Comparison of ENCODE assay signal across 9 cellular contexts in the genomic region with DNA sequence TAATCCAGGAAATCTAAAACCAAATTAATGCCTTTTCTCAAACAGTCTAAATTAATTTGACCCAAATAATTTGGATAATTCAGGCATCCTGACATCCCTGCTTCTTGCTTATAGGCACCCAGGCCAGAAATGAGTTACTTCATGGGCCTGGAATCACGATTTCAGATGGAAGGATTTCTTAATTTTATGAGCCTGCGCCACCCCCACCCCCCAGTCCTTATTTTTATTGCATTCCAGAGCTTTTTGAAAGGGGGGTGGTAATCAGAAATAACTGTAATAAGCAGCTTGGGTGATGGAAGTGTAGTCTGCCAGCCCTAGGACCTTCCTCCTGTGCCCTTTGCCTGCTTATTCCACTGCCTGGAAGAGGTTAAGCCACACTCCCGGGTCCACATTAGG. TPM values are rescaled to one million over a fixed set of nuclear protein-coding genes. Genes with fewer than 3 reads are reported as not detected.
DNase-seq lines count a peak whose midpoint lies in the region; ATAC-seq and TF ChIP-seq lines count a peak whose summit lies in the region.
"Had no signal": no experiment of that assay in that cellular context is flagged by ENCODE, and none has a peak within 500 bp of the region (broad histone marks: within the 10 kb centered on the region; RNA-seq: fewer than 3 reads in every experiment).

No MANE protein-coding gene starts in this region.

- ATAC-seq in right cardiac atrium (no peak), GM18519 (IDR thresholded peaks at IDR 0.05; ENCODE audit: low FRiP score, unreplicated experiment) (no peak)
- ATAC-seq: activated CD4-positive, CD25-positive, alpha-beta regulatory T cell treated with anti-CD3 and anti-CD28 coated beads, Interleukin-2, amount 50 U/mL, for 24 hours had no signal

- intact Hi-C loops in activated CD4-positive, alpha-beta memory T cell treated with anti-CD3 and anti-CD28 coated beads for 36 hours (cut with micrococcal nuclease) = loop anchor here (2.0 kb wide), 1 partner anchor 21 kb away; a partner anchor contains a TSS
- intact Hi-C loops in right cardiac atrium (cut with DNase I) = no loop called here

- H3K27ac ChIP-seq in right cardiac atrium (ENCODE audit: low read length) (peak overlapping the region; percentile 39), skin epidermis (peak overlapping the region in 20 of 21 experiments; percentile 59 to 98 (median 96))

- POLR2A ChIA-PET in activated CD4-positive, alpha-beta memory T cell treated with anti-CD3 and anti-CD28 coated beads for 36 hours (lab: Charles Lee) = no interaction called here

- in situ Hi-C loops in HAP-1 (cut with MboI; ENCODE audit: low sequenced_read_pairs) (no loop called here), GM13977 (cut with MboI; ENCODE audit: low pct_unique_long_range_greater_than_20kb, low sequenced_read_pairs, unreplicated experiment) (no loop called here)

- H3K36me3 ChIP-seq in HAP-1 (replicated peaks) = peaks cover 49% of the 10 kb centered on the region

- H3K4me3 ChIP-seq in HAP-1 (peak overlapping the region; percentile 93), right cardiac atrium (ENCODE audit: low read length) (peak overlapping the region; percentile 73), skin epidermis (peak overlapping the region; percentile 72 to 100 (median 94))

- peak overlapping the region; percentile 67 for H3K27ac Mint-ChIP-seq in activated CD4-positive, alpha-beta memory T cell treated with anti-CD3 and anti-CD28 coated beads for 36 hours

- H3K27me3 Mint-ChIP-seq in activated CD4-positive, alpha-beta memory T cell treated with anti-CD3 and anti-CD28 coated beads for 36 hours = no peaks in the 10 kb centered on the region

- TF ChIP-seq CTCF in GM13977 (IDR thresholded peaks at IDR 0.05; ENCODE audit: extremely low read depth, insufficient read depth, missing control alignments) = no peak

- H3K4me1 ChIP-seq in HAP-1 (peaks cover 12% of the 10 kb centered on the region), right cardiac atrium (ENCODE audit: control insufficient read depth, insufficient read depth, low read length) (peaks cover 9% of the 10 kb centered on the region)

- 27% methylated on average over 3 of the region's 3 CpGs for WGBS in right cardiac atrium

- H3K27me3 ChIP-seq in HAP-1 (ENCODE audit: low read depth) (no peaks in the 10 kb centered on the region), right cardiac atrium (ENCODE audit: control insufficient read depth, insufficient read depth) (no peaks in the 10 kb centered on the region)

- peaks cover 23% of the 10 kb centered on the region for H3K36me3 Mint-ChIP-seq in activated CD4-positive, alpha-beta memory T cell treated with anti-CD3 and anti-CD28 coated beads for 36 hours

- CTCF ChIA-PET in activated CD4-positive, alpha-beta memory T cell treated with anti-CD3 and anti-CD28 coated beads for 36 hours (lab: Charles Lee) = no interaction called here

- DNase-seq in HAP-1 (ENCODE audit: low spot score in 2 of 2) (no peak), right cardiac atrium (peak in 1 of 3 donors; percentile 27), GM13977 (ENCODE audit: low spot score) (no peak), NCI-H345 (lab: John Stamatoyannopoulos, UW) (no peak), NOMO-1 (lab: John Stamatoyannopoulos, UW; ENCODE audit: unreplicated experiment in 2 of 2) (no peak)
- DNase-seq in activated CD4-positive, alpha-beta memory T cell treated with anti-CD3 and anti-CD28 coated beads for 36 hours = no peak

- H3K4me1 Mint-ChIP-seq in activated CD4-positive, alpha-beta memory T cell treated with anti-CD3 and anti-CD28 coated beads for 36 hours (ENCODE audit: low read depth) = peaks cover 25% of the 10 kb centered on the region

- peak overlapping the region; percentile 98 for H3K4me3 Mint-ChIP-seq in activated CD4-positive, alpha-beta memory T cell treated with anti-CD3 and anti-CD28 coated beads for 36 hours

- no peaks in the 10 kb centered on the region for H3K9me3 ChIP-seq in HAP-1
- no peaks in the 10 kb centered on the region for H3K9me3 ChIP-seq in right cardiac atrium (ENCODE audit: control insufficient read depth, low read length)

- no peaks in the 10 kb centered on the region for H3K9me3 Mint-ChIP-seq in activated CD4-positive, alpha-beta memory T cell treated with anti-CD3 and anti-CD28 coated beads for 36 hours

RNA-seq across cellular contexts. Expression of a gene that starts 1.3 kb away (rescaled TPM):
- 100 to 1,000 TPM; 218 to 221 TPM for total RNA-seq in activated CD4-positive, alpha-beta memory T cell treated with anti-CD3 and anti-CD28 coated beads for 36 hours
- 100 to 1,000 TPM; 271 to 340 (median 329) TPM for total RNA-seq in right cardiac atrium
- 330 TPM for polyA plus RNA-seq in right cardiac atrium

RNA-seq across cellular contexts. Expression of a gene that starts 10.0 kb away (rescaled TPM):
- total RNA-seq in activated CD4-positive, alpha-beta memory T cell treated with anti-CD3 and anti-CD28 coated beads for 36 hours = 10 to 100 TPM; 41.2 to 48.7 TPM
- total RNA-seq in right cardiac atrium = 10 to 100 TPM; 59.2 to 72.9 (median 63.5) TPM
- 50.9 TPM for polyA plus RNA-seq in right cardiac atrium

RNA-seq across cellular contexts. Expression of a gene that starts 20.8 kb away (rescaled TPM):
- 10 to 100 TPM; 28.5 to 32.4 TPM for total RNA-seq in activated CD4-positive, alpha-beta memory T cell treated with anti-CD3 and anti-CD28 coated beads for 36 hours
- total RNA-seq in right cardiac atrium = 10 to 100 TPM; 61.1 to 67.4 (median 65.3) TPM
- polyA plus RNA-seq in right cardiac atrium = 39.8 TPM

RNA-seq across cellular contexts. Expression of a gene that starts 40.8 kb away (rescaled TPM):
- total RNA-seq in activated CD4-positive, alpha-beta memory T cell treated with anti-CD3 and anti-CD28 coated beads for 36 hours = 10 to 100 TPM; 49.6 to 51.5 TPM
- total RNA-seq in right cardiac atrium = 10 to 100 TPM; 30.8 to 34.5 (median 33.0) TPM
- polyA plus RNA-seq in right cardiac atrium = 28.3 TPM

RNA-seq across cellular contexts. Expression of a gene that starts 53.4 kb away (rescaled TPM):
- total RNA-seq in activated CD4-positive, alpha-beta memory T cell treated with anti-CD3 and anti-CD28 coated beads for 36 hours = not detected
- not detected for total RNA-seq in right cardiac atrium
- 0.07 TPM for polyA plus RNA-seq in right cardiac atrium
